Comparison of ENCODE assay signal across 8 cellular contexts in the genomic region with DNA sequence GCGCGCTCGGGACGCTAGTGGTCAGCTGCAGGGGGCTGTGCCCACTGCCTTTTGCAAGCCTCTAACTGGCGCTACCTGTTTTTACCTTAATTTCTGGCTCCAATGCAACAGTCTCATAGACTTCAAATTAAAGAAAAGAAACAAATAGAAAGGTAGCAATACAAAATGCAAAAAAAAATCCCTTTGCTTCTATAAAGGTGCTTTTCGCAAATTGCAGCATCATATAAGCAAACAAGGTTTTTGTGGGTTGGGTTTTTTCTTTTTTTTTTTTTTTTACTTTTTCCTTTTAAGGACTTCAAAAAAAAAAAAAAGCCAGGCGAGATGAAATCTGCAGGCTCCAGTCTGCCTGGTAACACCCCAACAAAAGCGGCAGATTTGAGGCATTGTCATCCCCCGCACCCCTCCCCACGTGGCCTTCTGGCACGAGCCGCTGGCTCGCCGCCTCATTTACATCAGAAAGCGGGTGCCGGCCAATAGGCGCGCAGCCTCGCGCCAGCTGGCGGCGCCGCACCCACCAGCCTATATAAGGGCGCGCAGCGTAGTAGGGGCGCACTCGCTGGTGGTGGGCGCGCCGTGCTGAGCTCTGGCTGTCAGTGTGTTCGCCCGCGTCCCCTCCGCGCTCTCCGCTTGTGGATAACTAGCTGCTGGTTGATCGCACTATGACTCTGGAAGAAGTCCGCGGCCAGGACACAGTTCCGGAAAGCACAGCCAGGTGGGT. TPM values are rescaled to one million over a fixed set of nuclear protein-coding genes. Genes with fewer than 3 reads are reported as not detected.
DNase-seq lines count a peak whose midpoint lies in the region; ATAC-seq and TF ChIP-seq lines count a peak whose summit lies in the region.

A gene with protein sequence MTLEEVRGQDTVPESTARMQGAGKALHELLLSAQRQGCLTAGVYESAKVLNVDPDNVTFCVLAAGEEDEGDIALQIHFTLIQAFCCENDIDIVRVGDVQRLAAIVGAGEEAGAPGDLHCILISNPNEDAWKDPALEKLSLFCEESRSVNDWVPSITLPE (plus strand): TSS at position 550 of the 718 bp plus-strand sequence. CDS start 110 bp downstream, at position 660.

- POLR2A ChIA-PET in activated CD8-positive, alpha-beta T cell treated with anti-CD3 and anti-CD28 coated beads, Interleukin-2, amount 10 ng/mL, durations not matched to agents 7 days and 5 days (lab: Charles Lee): interaction anchor here (0.5 to 2.1 kb wide), 8 partner anchors 84 to 395 kb away, joined by 3 to 23 read pairs (median 4); no protein-coding TSS in a partner anchor

- H3K27me3 ChIP-seq in ectodermal cell (ENCODE audit: control insufficient read depth, insufficient read depth, low read length, poor library complexity, severe bottlenecking): peaks cover 71% of the 10 kb centered on the region

- peaks cover 10% of the 10 kb centered on the region for H3K36me3 Mint-ChIP-seq in activated CD8-positive, alpha-beta T cell treated with anti-CD3 and anti-CD28 coated beads, Interleukin-2, amount 10 ng/mL, durations not matched to agents 7 days and 5 days (ENCODE audit: low read depth)

- DNase-seq in GM12865 (ENCODE audit: low read depth) (peak; percentile 62), NCI-H510A (lab: John Stamatoyannopoulos, UW) (peak; percentile 92), lung microvascular endothelial cell (ENCODE audit: low read depth in 2 of 2) (peak; percentile 58 to 75)
- DNase-seq in activated CD8-positive, alpha-beta T cell treated with anti-CD3 and anti-CD28 coated beads, Interleukin-2, amount 10 ng/mL, durations not matched to agents 7 days and 5 days: peak; percentile 96
- DNase-seq in stimulated activated CD4-positive, alpha-beta T cell treated with anti-CD3 and anti-CD28 coated beads, TNF-alpha, amount 100 ng/mL, for 1 hour (ENCODE audit: low read depth in 3 of 3, low spot score in 1 of 3): peak; percentile 71 to 81 (median 73)

- no peak for TF ChIP-seq CTCF in GM12865 (IDR thresholded peaks at IDR 0.05; ENCODE audit: insufficient read depth, low read depth, low read length, missing control alignments)

- H3K27ac Mint-ChIP-seq in activated CD8-positive, alpha-beta T cell treated with anti-CD3 and anti-CD28 coated beads, Interleukin-2, amount 10 ng/mL, durations not matched to agents 7 days and 5 days: peak within 1 kb of the TSS; percentile 86

- no peaks in the 10 kb centered on the region for H3K9me3 Mint-ChIP-seq in activated CD8-positive, alpha-beta T cell treated with anti-CD3 and anti-CD28 coated beads, Interleukin-2, amount 10 ng/mL, durations not matched to agents 7 days and 5 days (ENCODE audit: insufficient read depth)

- ATAC-seq in HG03135 (IDR thresholded peaks at IDR 0.05; ENCODE audit: unreplicated experiment) (peak; percentile 49), GM19397 (IDR thresholded peaks at IDR 0.05; ENCODE audit: unreplicated experiment) (no peak)
- ATAC-seq in activated CD8-positive, alpha-beta T cell treated with anti-CD3 and anti-CD28 coated beads, Interleukin-2, amount 10 ng/mL, durations not matched to agents 7 days and 5 days: peak; percentile 74

- WGBS in ectodermal cell, 2 experiments: 0% methylated on average over 40 of the region's 41 CpGs

- no peaks in the 10 kb centered on the region for H3K9me3 ChIP-seq in ectodermal cell (ENCODE audit: control insufficient read depth, low read length)

- peak within 1 kb of the TSS; percentile 86 for H3K4me3 Mint-ChIP-seq in activated CD8-positive, alpha-beta T cell treated with anti-CD3 and anti-CD28 coated beads, Interleukin-2, amount 10 ng/mL, durations not matched to agents 7 days and 5 days

- peaks cover 19% of the 10 kb centered on the region for H3K4me1 ChIP-seq in ectodermal cell (ENCODE audit: control insufficient read depth, insufficient read depth, low read length)

- CTCF ChIA-PET in activated CD8-positive, alpha-beta T cell treated with anti-CD3 and anti-CD28 coated beads, Interleukin-2, amount 10 ng/mL, durations not matched to agents 7 days and 5 days (lab: Charles Lee): interaction anchor here (0.6 to 11.0 kb wide), 12 partner anchors 12 to 497 kb away, joined by 3 to 287 read pairs (median 22); no protein-coding TSS in a partner anchor

- no peaks in the 10 kb centered on the region for H3K36me3 ChIP-seq in ectodermal cell (ENCODE audit: control insufficient read depth, insufficient read depth, low read length)

- H3K27me3 Mint-ChIP-seq in activated CD8-positive, alpha-beta T cell treated with anti-CD3 and anti-CD28 coated beads, Interleukin-2, amount 10 ng/mL, durations not matched to agents 7 days and 5 days (ENCODE audit: low read depth): peaks cover 22% of the 10 kb centered on the region

- H3K4me1 Mint-ChIP-seq in activated CD8-positive, alpha-beta T cell treated with anti-CD3 and anti-CD28 coated beads, Interleukin-2, amount 10 ng/mL, durations not matched to agents 7 days and 5 days (ENCODE audit: low read depth): peaks cover 31% of the 10 kb centered on the region

- H3K27ac ChIP-seq in ectodermal cell (ENCODE audit: insufficient read depth, low read depth, low read length, poor library complexity, severe bottlenecking): peak within 1 kb of the TSS; percentile 74

- peak within 1 kb of the TSS; percentile 4 for H3K4me3 ChIP-seq in GM12865 (ENCODE audit: low read depth, low read length)
- peak within 1 kb of the TSS; percentile 50 for H3K4me3 ChIP-seq in ectodermal cell (ENCODE audit: insufficient read depth, low read depth, low read length)

RNA-seq across cellular contexts. Expression of the gene that starts here (rescaled TPM):
- 1 to 10 TPM; 7.4 to 7.7 TPM for total RNA-seq in activated CD8-positive, alpha-beta T cell treated with anti-CD3 and anti-CD28 coated beads, Interleukin-2, amount 10 ng/mL, durations not matched to agents 7 days and 5 days
- 4.9 TPM for polyA plus RNA-seq in ectodermal cell (2013, experiment 1 of 4)
- polyA plus RNA-seq in ectodermal cell (2013, experiment 2 of 4): 6.3 TPM
- polyA plus RNA-seq in ectodermal cell (2013, experiment 3 of 4): 11.9 TPM
- polyA plus RNA-seq in ectodermal cell (2013, experiment 4 of 4): 12.2 TPM
- under 0.01 TPM in 1 of 2 replicates, not detected in the other for total RNA-seq in lung microvascular endothelial cell

Comparison
In these comparisons a context has a peak if more than half of its experiments do, and no peak if none do; other contexts are left out.
1. Peak in DNase-seq in lung microvascular endothelial cell; RNA of the gene not detected or under 1 TPM.